ENCODE assay signal across 8 cellular contexts in genomic region chr3:156826144-156826895, GRCh38. TPM values are rescaled to one million over a fixed set of nuclear protein-coding genes. Genes with fewer than 3 reads are reported as not detected.
DNase-seq lines count a peak whose midpoint lies in the region; ATAC-seq and TF ChIP-seq lines count a peak whose summit lies in the region.

LEKR1 (plus strand) TSS chr3:156826353; CDS start chr3:156829330, 2,977 bp downstream.

- CTCF ChIA-PET in Calu3 (lab: Charles Lee), result interaction anchor here (0.8 kb wide), 2 partner anchors 56 to 263 kb away, joined by 3 read pairs; no protein-coding TSS in a partner anchor

- H3K4me1 ChIP-seq in Peyer's patch, result peaks cover 0 to 9% (median 0%) of the 10 kb centered on the region in 4 donors

- H3K9me3 ChIP-seq in Peyer's patch, result no peaks in the 10 kb centered on the region

- H3K4me1 Mint-ChIP-seq in Calu3 (ENCODE audit: low read depth, unreplicated experiment), result peaks cover 61% of the 10 kb centered on the region
- H3K4me1 Mint-ChIP-seq in activated T-helper 17 cell treated with anti-CD3 and anti-CD28 coated beads, Interleukin-2, amount 50 U/mL, for 72 hours, result peaks cover 19% of the 10 kb centered on the region
- peaks cover 12 to 24% (median 18%) of the 10 kb centered on the region in 4 donors for H3K4me1 Mint-ChIP-seq in naive thymus-derived CD8-positive, alpha-beta T cell

- intact Hi-C loops in Calu3 (cut with micrococcal nuclease; ENCODE audit: unreplicated experiment), result loop anchor here (2.0 kb wide), 1 partner anchor 14 kb away; no protein-coding TSS in a partner anchor

- peak within 1 kb of the TSS; percentile 60 to 70 (median 68) for H3K4me3 ChIP-seq in Peyer's patch
- H3K4me3 ChIP-seq in fibroblast of mammary gland (ENCODE audit: control insufficient read depth, low read depth, low read length), result peak within 1 kb of the TSS; percentile 62

- ATAC-seq in GM21360 (IDR thresholded peaks at IDR 0.05; ENCODE audit: unreplicated experiment), result peak; percentile 90
- peak; percentile 85 for ATAC-seq in activated T-helper 17 cell treated with anti-CD3 and anti-CD28 coated beads, Interleukin-2, amount 50 U/mL, for 72 hours (replicated peaks)
- ATAC-seq in naive thymus-derived CD8-positive, alpha-beta T cell, result peak; percentile 70 to 74

- DNase-seq in Calu3, result peak; percentile 97
- peak; percentile 94 for DNase-seq in HT-29 (ENCODE audit: low spot score)
- DNase-seq in Peyer's patch, result peak; percentile 79 to 93 (median 92)
- peak; percentile 94 for DNase-seq in fibroblast of mammary gland (ENCODE audit: low read depth)
- peak; percentile 51 to 83 (median 64) for DNase-seq in naive thymus-derived CD8-positive, alpha-beta T cell
- DNase-seq in stimulated activated naive CD4-positive, alpha-beta T cell (lab: John Stamatoyannopoulos, UW), result peak; percentile 39 to 74 (median 50)

- peak within 1 kb of the TSS; percentile 88 to 96 (median 92) for H3K27ac ChIP-seq in Peyer's patch

- peak within 1 kb of the TSS; percentile 85 for H3K4me3 Mint-ChIP-seq in Calu3 (ENCODE audit: low read depth, unreplicated experiment)
- peak within 1 kb of the TSS; percentile 84 for H3K4me3 Mint-ChIP-seq in activated T-helper 17 cell treated with anti-CD3 and anti-CD28 coated beads, Interleukin-2, amount 50 U/mL, for 72 hours
- peak within 1 kb of the TSS; percentile 88 to 98 (median 94) for H3K4me3 Mint-ChIP-seq in naive thymus-derived CD8-positive, alpha-beta T cell

- peak; percentile 63 to 68 for TF ChIP-seq POLR2A in Peyer's patch (IDR thresholded peaks at IDR 0.05)

- H3K36me3 ChIP-seq in Peyer's patch, result no peaks in the 10 kb centered on the region

- no peak for TF ChIP-seq CTCF in Calu3 (IDR thresholded peaks at IDR 0.05; ENCODE audit: unreplicated experiment)
- no peak for TF ChIP-seq CTCF in Peyer's patch (IDR thresholded peaks at IDR 0.05)
- no peak for TF ChIP-seq CTCF in fibroblast of mammary gland (conservative IDR thresholded peaks at IDR 0.05; ENCODE audit: control insufficient read depth, insufficient read depth, low read depth, low read length)

- H3K9me3 Mint-ChIP-seq in Calu3 (ENCODE audit: low read depth, unreplicated experiment), result peaks cover 7% of the 10 kb centered on the region
- no peaks in the 10 kb centered on the region for H3K9me3 Mint-ChIP-seq in activated T-helper 17 cell treated with anti-CD3 and anti-CD28 coated beads, Interleukin-2, amount 50 U/mL, for 72 hours
- no peaks in the 10 kb centered on the region for H3K9me3 Mint-ChIP-seq in naive thymus-derived CD8-positive, alpha-beta T cell

- peak within 1 kb of the TSS; percentile 99 for H3K27ac Mint-ChIP-seq in Calu3 (ENCODE audit: unreplicated experiment)
- H3K27ac Mint-ChIP-seq in activated T-helper 17 cell treated with anti-CD3 and anti-CD28 coated beads, Interleukin-2, amount 50 U/mL, for 72 hours, result peak within 1 kb of the TSS; percentile 89
- H3K27ac Mint-ChIP-seq in naive thymus-derived CD8-positive, alpha-beta T cell, result peak within 1 kb of the TSS; percentile 91 to 99 (median 98)

- H3K27me3 Mint-ChIP-seq in Calu3 (ENCODE audit: unreplicated experiment), result no peaks in the 10 kb centered on the region
- H3K27me3 Mint-ChIP-seq in activated T-helper 17 cell treated with anti-CD3 and anti-CD28 coated beads, Interleukin-2, amount 50 U/mL, for 72 hours, result no peaks in the 10 kb centered on the region
- no peaks in the 10 kb centered on the region for H3K27me3 Mint-ChIP-seq in naive thymus-derived CD8-positive, alpha-beta T cell

- BruUV-seq in Calu3 (replicated peaks; lab: Mats Ljungman, UMichigan), result no TSS peak

- POLR2A ChIA-PET in naive thymus-derived CD8-positive, alpha-beta T cell (lab: Charles Lee), result interaction anchor here (0.7 to 2.3 kb wide), 7 partner anchors 9 to 349 kb away, joined by 3 to 13 read pairs (median 3); partner anchors contain the start of genes CCNL1 and SSR3

- H3K36me3 Mint-ChIP-seq in Calu3 (ENCODE audit: insufficient read depth, unreplicated experiment), result peaks cover 36% of the 10 kb centered on the region
- H3K36me3 Mint-ChIP-seq in activated T-helper 17 cell treated with anti-CD3 and anti-CD28 coated beads, Interleukin-2, amount 50 U/mL, for 72 hours (ENCODE audit: low read depth), result peaks cover 13% of the 10 kb centered on the region
- no peaks in the 10 kb centered on the region for H3K36me3 Mint-ChIP-seq in naive thymus-derived CD8-positive, alpha-beta T cell

- H3K27me3 ChIP-seq in Peyer's patch, result no peaks in the 10 kb centered on the region

RNA-seq across cellular contexts. Expression of gene LEKR1, which starts in this region (rescaled TPM):
- total RNA-seq in Calu3 (2022), result 4.5 and 5.1 TPM in 2 replicates
- total RNA-seq in HT-29 (2014; rRNA removed; shearing (Covaris generic)), result 1.4 and 3.1 TPM in 2 replicates
- total RNA-seq in Peyer's patch, result 1 to 10 TPM in 1 of 4 donors, under 1 TPM in 2, not detected in 1; 0.85 to 9.1 (median 0.94) TPM
- under 1 TPM; 0.91 to 0.93 TPM for total RNA-seq in activated T-helper 17 cell treated with anti-CD3 and anti-CD28 coated beads, Interleukin-2, amount 50 U/mL, for 72 hours
- total RNA-seq in naive thymus-derived CD8-positive, alpha-beta T cell, result 1 to 10 TPM; 3.0 TPM
- polyA plus RNA-seq in naive thymus-derived CD8-positive, alpha-beta T cell, result 1 to 10 TPM in 1 of 3 donors, under 1 TPM in 2; 0.33 to 1.4 (median 0.67) TPM

Comparison
In these comparisons a context has a peak if more than half of its experiments do, and no peak if none do; other contexts are left out.
1. Peak in every context shown above with its lines: DNase-seq, ATAC-seq, H3K4me3 ChIP-seq and H3K27ac ChIP-seq.
2. Peak in ATAC-seq in activated T-helper 17 cell treated with anti-CD3 and anti-CD28 coated beads, Interleukin-2, amount 50 U/mL, for 72 hours; RNA of the gene not detected or under 1 TPM.